ENCODE assay signal across 1 cellular context in the genomic region with DNA sequence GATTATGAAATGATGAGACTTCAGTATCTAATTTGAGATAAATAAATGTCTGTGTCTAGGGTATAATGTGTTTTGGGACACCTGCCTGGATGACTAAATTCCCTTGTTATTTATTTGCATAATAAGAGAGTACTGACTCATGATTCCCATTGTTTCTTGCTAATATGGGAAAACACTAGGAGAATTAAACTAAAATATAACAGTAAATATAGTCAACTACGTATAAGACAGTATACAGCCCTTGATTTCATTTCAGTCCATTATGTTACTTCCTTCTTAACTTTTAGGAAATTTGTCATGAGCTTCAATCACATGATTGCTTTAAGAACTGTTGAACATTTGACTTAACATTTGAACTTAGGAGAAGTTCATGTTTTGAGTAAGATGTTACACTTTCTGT.
TF ChIP-seq lines count a peak whose summit lies in the region.

No MANE protein-coding gene starts in this region.

TF ChIP-seq in HEK293T, 16 proteins besides CTCF, POLR2A, EP300 and RAD21:
- TF ChIP-seq L3MBTL2 (conservative IDR thresholded peaks at IDR 0.05) (no peak), FOXM1 (IDR thresholded peaks at IDR 0.05; ENCODE audit: borderline replicate concordance) (no peak), CTBP1 (IDR thresholded peaks at IDR 0.05; ENCODE audit: borderline replicate concordance) (no peak), SUZ12 (IDR thresholded peaks at IDR 0.05) (no peak), FOXK2 (IDR thresholded peaks at IDR 0.05) (no peak), ZNF384 (IDR thresholded peaks at IDR 0.05) (no peak), ELF4 (IDR thresholded peaks at IDR 0.05) (no peak), SP1 (IDR thresholded peaks at IDR 0.05) (no peak), LEF1 (IDR thresholded peaks at IDR 0.05; ENCODE audit: borderline replicate concordance) (no peak), BHLHE40 (IDR thresholded peaks at IDR 0.05; ENCODE audit: borderline replicate concordance) (no peak), TARDBP (IDR thresholded peaks at IDR 0.05) (no peak)
- TF ChIP-seq, protein P1, sequence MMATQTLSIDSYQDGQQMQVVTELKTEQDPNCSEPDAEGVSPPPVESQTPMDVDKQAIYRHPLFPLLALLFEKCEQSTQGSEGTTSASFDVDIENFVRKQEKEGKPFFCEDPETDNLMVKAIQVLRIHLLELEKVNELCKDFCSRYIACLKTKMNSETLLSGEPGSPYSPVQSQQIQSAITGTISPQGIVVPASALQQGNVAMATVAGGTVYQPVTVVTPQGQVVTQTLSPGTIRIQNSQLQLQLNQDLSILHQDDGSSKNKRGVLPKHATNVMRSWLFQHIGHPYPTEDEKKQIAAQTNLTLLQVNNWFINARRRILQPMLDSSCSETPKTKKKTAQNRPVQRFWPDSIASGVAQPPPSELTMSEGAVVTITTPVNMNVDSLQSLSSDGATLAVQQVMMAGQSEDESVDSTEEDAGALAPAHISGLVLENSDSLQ (IDR thresholded peaks at IDR 0.05): no peak
